ENCODE assay signal across 22 cellular contexts in the genomic region with DNA sequence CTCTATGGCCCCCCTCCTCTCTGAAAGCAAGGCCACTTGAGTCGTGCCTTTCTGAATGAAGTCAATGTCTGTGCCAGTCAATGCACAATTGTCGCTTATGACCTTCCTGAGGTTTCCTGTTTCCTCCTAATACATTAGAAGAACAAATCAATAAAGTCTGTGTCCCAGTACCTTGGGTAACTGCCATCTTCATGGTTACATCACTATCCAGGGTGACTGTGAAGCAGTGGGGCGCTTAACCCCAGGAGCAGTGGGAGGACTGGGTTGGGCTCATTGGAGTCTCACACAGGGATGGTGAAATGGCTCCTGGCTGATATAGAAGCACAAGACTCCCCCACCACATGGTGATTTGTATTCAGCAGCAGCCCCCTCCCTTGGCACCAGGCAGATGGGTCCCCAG.
"Had no signal": no experiment of that assay in that cellular context is flagged by ENCODE, and none has a peak within 500 bp of the region (broad histone marks: within the 10 kb centered on the region; RNA-seq: fewer than 3 reads in every experiment).

No MANE protein-coding gene starts in this region.

- DNase-seq: hippocampal formation; kidney; left colon; left ventricle myocardium inferior; mesendoderm; naive B cell; natural killer cell; occipital lobe; stimulated activated CD4-positive, alpha-beta T cell treated with anti-CD3 and anti-CD28 coated beads, Interleukin-12 subunit alpha, Interleukin-12 subunit beta, amount 100 ng/mL, for 4 hours; stimulated activated CD4-positive, alpha-beta T cell treated with anti-CD3 and anti-CD28 coated beads, Interleukin-15, amount 100 ng/mL, for 24 hours; stimulated activated CD4-positive, alpha-beta T cell treated with anti-CD3 and anti-CD28 coated beads, Interleukin-2, amount 100 ng/mL, for 24 hours; stimulated activated CD4-positive, alpha-beta T cell treated with anti-CD3 and anti-CD28 coated beads, Interleukin-4, amount 100 ng/mL, for 1 hour; stimulated activated naive B cell treated with anti-CD40 and anti-IgM and Interleukin-4, amounts not matched to agents 10 μg/mL and 1 μg/mL and 100 μg/mL, for 72 hours; stimulated activated naive CD8-positive, alpha-beta T cell treated with anti-CD3 and anti-CD28 coated beads, Interleukin-15, Interleukin-2, amounts not matched to agents 100 U/mL and 50 U/mL, for 24 hours; stomach; testis; thyroid gland; transverse colon; upper lobe of left lung had no signal

- H3K36me3 Mint-ChIP-seq: naive B cell; stimulated activated naive B cell treated with anti-CD40 and anti-IgM and Interleukin-4, amounts not matched to agents 10 μg/mL and 1 μg/mL and 100 μg/mL, for 72 hours had no signal

- H3K27me3 Mint-ChIP-seq: naive B cell; progenitor cell of endocrine pancreas; stimulated activated naive B cell treated with anti-CD40 and anti-IgM and Interleukin-4, amounts not matched to agents 10 μg/mL and 1 μg/mL and 100 μg/mL, for 72 hours had no signal

- ATAC-seq: left colon; natural killer cell; sciatic nerve; stimulated activated naive B cell treated with anti-CD40 and anti-IgM and Interleukin-4, amounts not matched to agents 10 μg/mL and 1 μg/mL and 100 μg/mL, for 72 hours; stimulated activated naive CD8-positive, alpha-beta T cell treated with anti-CD3 and anti-CD28 coated beads, Interleukin-15, Interleukin-2, amounts not matched to agents 100 U/mL and 50 U/mL, for 24 hours had no signal

- H3K4me1 Mint-ChIP-seq: naive B cell; natural killer cell; stimulated activated naive B cell treated with anti-CD40 and anti-IgM and Interleukin-4, amounts not matched to agents 10 μg/mL and 1 μg/mL and 100 μg/mL, for 72 hours had no signal

- H3K4me3 Mint-ChIP-seq: mesothelial cell of epicardium; naive B cell; natural killer cell; stimulated activated naive B cell treated with anti-CD40 and anti-IgM and Interleukin-4, amounts not matched to agents 10 μg/mL and 1 μg/mL and 100 μg/mL, for 72 hours had no signal

- H3K27ac Mint-ChIP-seq: mesothelial cell of epicardium; naive B cell; natural killer cell; progenitor cell of endocrine pancreas; stimulated activated naive B cell treated with anti-CD40 and anti-IgM and Interleukin-4, amounts not matched to agents 10 μg/mL and 1 μg/mL and 100 μg/mL, for 72 hours had no signal
